Comparison of ENCODE assay signal across 9 cellular contexts in the genomic region with DNA sequence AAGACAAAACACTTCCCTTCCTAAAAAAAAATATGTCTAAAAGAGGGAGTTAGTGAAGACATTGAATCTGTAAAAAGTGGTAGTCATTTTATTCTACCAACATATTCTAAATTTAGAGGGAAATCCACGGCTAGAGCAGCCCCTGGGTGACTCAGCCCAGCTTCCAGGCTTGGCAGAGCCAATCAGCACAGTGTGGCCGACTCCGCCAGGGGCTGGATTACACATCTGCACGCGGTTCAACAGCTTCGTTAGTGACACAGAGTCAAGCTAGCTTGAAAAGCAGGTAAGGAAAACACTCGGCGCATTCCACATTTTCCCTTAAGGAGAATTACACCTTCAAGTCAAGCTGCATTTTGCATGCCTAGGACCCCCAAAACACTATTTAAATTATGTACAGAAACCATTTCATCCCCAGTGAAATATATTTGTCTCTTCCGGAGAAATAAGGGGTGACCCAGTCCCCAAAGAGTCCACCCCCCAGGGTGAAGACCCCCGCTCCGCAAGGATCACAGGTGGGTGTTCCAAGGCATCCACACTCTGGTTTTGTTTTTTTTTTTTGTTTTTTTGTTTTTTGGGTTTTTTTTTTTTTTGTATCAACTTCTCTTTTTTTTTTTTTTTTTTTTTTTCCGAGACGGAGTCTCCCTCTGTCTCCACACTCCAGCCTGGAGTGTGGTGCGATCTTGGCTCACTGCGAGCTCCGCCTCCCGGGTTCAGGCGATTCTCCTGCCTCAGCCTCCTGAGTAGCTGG. TPM values are rescaled to one million over a fixed set of nuclear protein-coding genes. Genes with fewer than 3 reads are reported as not detected.
A peak's percentile ranks its signal among the peaks of the same experiment; 100 is the strongest.
DNase-seq lines count a peak whose midpoint lies in the region; ATAC-seq and TF ChIP-seq lines count a peak whose summit lies in the region.
"Had no signal": no experiment of that assay in that cellular context is flagged by ENCODE, and none has a peak within 500 bp of the region (broad histone marks: within the 10 kb centered on the region; RNA-seq: fewer than 3 reads in every experiment).

No MANE protein-coding gene starts in this region.

- peak overlapping the region; percentile 89 to 95 for H3K27ac ChIP-seq in uterus

- H3K4me3 ChIP-seq in astrocyte of the spinal cord (ENCODE audit: low read depth, low read length): no peak overlapping the region
- H3K4me3 ChIP-seq in uterus: no peak overlapping the region

- no peaks in the 10 kb centered on the region for H3K27me3 Mint-ChIP-seq in activated T-cell treated with anti-CD3 and anti-CD28 coated beads, Interleukin-2, amount 50 U/mL, for 24 hours

- ATAC-seq in Right ventricle myocardium superior (ENCODE audit: poor library complexity) (no peak), Right ventricle myocardium inferior (no peak)

- DNase-seq in Right ventricle myocardium superior: peak; percentile 53
- no peak for DNase-seq in Right ventricle myocardium inferior (ENCODE audit: missing footprints)
- peak; percentile 49 for DNase-seq in astrocyte of the spinal cord (ENCODE audit: low read depth, low spot score)
- peak; percentile 55 for DNase-seq in left kidney (ENCODE audit: low read depth, low spot score)
- DNase-seq in uterus: peak; percentile 70 to 75
- DNase-seq in RKO (ENCODE audit: low spot score): no peak
- DNase-seq in central memory CD4-positive, alpha-beta T cell: no peak
- no peak for DNase-seq in activated T-cell treated with anti-CD3 and anti-CD28 coated beads, Interleukin-2, amount 50 U/mL, for 24 hours
- DNase-seq: DMS153 had no signal

- no peaks in the 10 kb centered on the region for H3K27me3 ChIP-seq in uterus

- H3K9me3 Mint-ChIP-seq in activated T-cell treated with anti-CD3 and anti-CD28 coated beads, Interleukin-2, amount 50 U/mL, for 24 hours: peaks cover 2% of the 10 kb centered on the region

- peaks cover 15% of the 10 kb centered on the region for H3K4me1 Mint-ChIP-seq in activated T-cell treated with anti-CD3 and anti-CD28 coated beads, Interleukin-2, amount 50 U/mL, for 24 hours (ENCODE audit: low read depth)

- TF ChIP-seq CTCF in astrocyte of the spinal cord (IDR thresholded peaks at IDR 0.05; ENCODE audit: low read depth, low read length) (no peak), uterus (IDR thresholded peaks at IDR 0.05) (peak in 1 of 4 experiments; percentile 6)

- no peaks in the 10 kb centered on the region for H3K4me1 ChIP-seq in uterus

- in situ Hi-C loops in astrocyte of the spinal cord (cut with HindIII; ENCODE audit: low sequenced_read_pairs): no loop called here

- intact Hi-C loops in Right ventricle myocardium superior (cut with DNase I): no loop called here
- intact Hi-C loops in Right ventricle myocardium inferior (cut with DNase I): no loop called here
- intact Hi-C loops in uterus (cut with DNase I; ENCODE audit: low total_unique reads): no loop called here

- TF ChIP-seq POLR2A in uterus (IDR thresholded peaks at IDR 0.05): no peak

- no peaks in the 10 kb centered on the region for H3K9me3 ChIP-seq in uterus

- H3K36me3 ChIP-seq in uterus: no peaks in the 10 kb centered on the region

- H3K4me3 Mint-ChIP-seq in activated T-cell treated with anti-CD3 and anti-CD28 coated beads, Interleukin-2, amount 50 U/mL, for 24 hours: no peak overlapping the region

- H3K36me3 Mint-ChIP-seq in activated T-cell treated with anti-CD3 and anti-CD28 coated beads, Interleukin-2, amount 50 U/mL, for 24 hours (ENCODE audit: low read depth): no peaks in the 10 kb centered on the region

- H3K27ac Mint-ChIP-seq in activated T-cell treated with anti-CD3 and anti-CD28 coated beads, Interleukin-2, amount 50 U/mL, for 24 hours: no peak overlapping the region

RNA-seq across cellular contexts. Expression of a gene that starts 58.4 kb away (rescaled TPM):
- total RNA-seq in Right ventricle myocardium superior (49.2 TPM), Right ventricle myocardium inferior (46.4 TPM), uterus (100 to 1,000 TPM in 2 of 4 donors, 10 to 100 TPM in 2; 63.8 to 198 (median 125) TPM)

Comparison
In these comparisons a context has a peak if more than half of its experiments do, and no peak if none do; other contexts are left out.
1. DNase-seq: peak in Right ventricle myocardium superior (single experiment), astrocyte of the spinal cord (single experiment), left kidney (single experiment) and uterus (2 of 2); none in Right ventricle myocardium inferior (single experiment), RKO (single experiment), central memory CD4-positive, alpha-beta T cell (single experiment) and activated T-cell treated with anti-CD3 and anti-CD28 coated beads, Interleukin-2, amount 50 U/mL, for 24 hours (single experiment).